In genomic region chr6:30207619-30208295, GRCh38 we compare ENCODE assay signal across 12 cellular contexts. TPM values are rescaled to one million over a fixed set of nuclear protein-coding genes. Genes with fewer than 3 reads are reported as not detected.
A peak's percentile ranks its signal among the peaks of the same experiment; 100 is the strongest.
DNase-seq lines count a peak whose midpoint lies in the region; ATAC-seq and TF ChIP-seq lines count a peak whose summit lies in the region.
"Had no signal": no experiment of that assay in that cellular context is flagged by ENCODE, and none has a peak within 500 bp of the region (broad histone marks: within the 10 kb centered on the region; RNA-seq: fewer than 3 reads in every experiment).

No MANE protein-coding gene starts in this region.

- peaks cover 0 to 47% (median 9%) of the 10 kb centered on the region in 3 donors for H3K36me3 Mint-ChIP-seq in CD8-positive, alpha-beta memory T cell
- peaks cover 2% of the 10 kb centered on the region for H3K36me3 Mint-ChIP-seq in progenitor cell of endocrine pancreas (ENCODE audit: insufficient read depth)

- no peaks in the 10 kb centered on the region for H3K9me2 ChIP-seq in neural cell (ENCODE audit: insufficient read depth, low read length)

- H3K4me1 Mint-ChIP-seq in CD8-positive, alpha-beta memory T cell = peaks cover 74 to 93% (median 87%) of the 10 kb centered on the region in 3 donors
- H3K4me1 Mint-ChIP-seq in progenitor cell of endocrine pancreas (ENCODE audit: low read depth) = peaks cover 40% of the 10 kb centered on the region

- H3K27ac Mint-ChIP-seq in CD8-positive, alpha-beta memory T cell = peak overlapping the region in 6 of 8 donors; percentile 9 to 93 (median 46)
- H3K27ac Mint-ChIP-seq in progenitor cell of endocrine pancreas = no peak overlapping the region

- no peaks in the 10 kb centered on the region for H4K20me1 ChIP-seq in neural cell (ENCODE audit: insufficient read depth)

- peaks cover 58% of the 10 kb centered on the region for H3K4me1 ChIP-seq in CD8-positive, alpha-beta memory T cell (ENCODE audit: insufficient read depth, low read length)

- no peaks in the 10 kb centered on the region for H3K36me3 ChIP-seq in CD8-positive, alpha-beta memory T cell (ENCODE audit: insufficient read depth, low read length)
- H3K36me3 ChIP-seq in neural cell (ENCODE audit: insufficient read depth, low read length) = no peaks in the 10 kb centered on the region

- no peak overlapping the region for H3K4me3 ChIP-seq in CD8-positive, alpha-beta memory T cell (ENCODE audit: low read length)
- H3K4me3 ChIP-seq in fibroblast of the aortic adventitia (ENCODE audit: low read depth, low read length) (no peak overlapping the region), neural cell (ENCODE audit: low read length) (no peak overlapping the region)

- POLR2A ChIA-PET in CD8-positive, alpha-beta memory T cell (lab: Charles Lee) = interaction anchor here (0.9 kb wide), 1 partner anchor 118 kb away, joined by 3 read pairs; the partner anchor contains the start of gene TRIM39

- H3F3A ChIP-seq in neural cell (ENCODE audit: insufficient read depth, low read length, poor library complexity, severe bottlenecking) = no peaks in the 10 kb centered on the region

- no peak overlapping the region for H3K9ac ChIP-seq in neural cell (ENCODE audit: low read length)

- H3K4me2 ChIP-seq in neural cell (ENCODE audit: low read length) = no peak overlapping the region

- H3K27me3 Mint-ChIP-seq in CD8-positive, alpha-beta memory T cell = no peaks in the 10 kb centered on the region
- H3K27me3 Mint-ChIP-seq in progenitor cell of endocrine pancreas = no peaks in the 10 kb centered on the region

- TF ChIP-seq RAD21 in neural cell (conservative IDR thresholded peaks at IDR 0.05) = no peak

- CTCF ChIA-PET in CD8-positive, alpha-beta memory T cell (lab: Charles Lee) = interaction anchor here (1.4 to 1.9 kb wide), 2 partner anchors 11 to 31 kb away, joined by 4 read pairs; no protein-coding TSS in a partner anchor

- TF ChIP-seq CTCF in fibroblast of the aortic adventitia (IDR thresholded peaks at IDR 0.05; ENCODE audit: insufficient read depth, low read length) = no peak
- no peak for TF ChIP-seq CTCF in neural cell (IDR thresholded peaks at IDR 0.05; ENCODE audit: poor library complexity, severe bottlenecking)
- TF ChIP-seq CTCF in progenitor cell of endocrine pancreas (IDR thresholded peaks at IDR 0.05; ENCODE audit: unreplicated experiment) = no peak

- no peak for ATAC-seq in GM21360 (IDR thresholded peaks at IDR 0.05; ENCODE audit: unreplicated experiment)
- ATAC-seq in HG03095 (IDR thresholded peaks at IDR 0.05; ENCODE audit: unreplicated experiment) = no peak

- no peak for TF ChIP-seq EP300 in neural cell (conservative IDR thresholded peaks at IDR 0.05; ENCODE audit: poor library complexity, severe bottlenecking)

- no peak overlapping the region for H2AFZ ChIP-seq in neural cell (ENCODE audit: low read depth, low read length)

- H3K9me3 Mint-ChIP-seq in CD8-positive, alpha-beta memory T cell = no peaks in the 10 kb centered on the region
- no peaks in the 10 kb centered on the region for H3K9me3 Mint-ChIP-seq in progenitor cell of endocrine pancreas (ENCODE audit: low read depth)

- no peak for DNase-seq in CD8-positive, alpha-beta memory T cell
- peak; percentile 5 for DNase-seq in SW480 (ENCODE audit: low spot score)
- peak; percentile 63 for DNase-seq in fibroblast of the aortic adventitia (ENCODE audit: low read depth)
- no peak for DNase-seq in progenitor cell of endocrine pancreas (ENCODE audit: low spot score, unreplicated experiment)
- no peak for DNase-seq in HPDE6-E6E7 (ENCODE audit: extremely low spot score)
- DNase-seq: activated CD4-positive, alpha-beta T cell treated with anti-CD3 and anti-CD28 coated beads for 1 hour; central memory CD4-positive, alpha-beta T cell; DMS79 had no signal

- no peaks in the 10 kb centered on the region for H3K9me3 ChIP-seq in CD8-positive, alpha-beta memory T cell (ENCODE audit: low read length)
- H3K9me3 ChIP-seq in neural cell (ENCODE audit: low read length) = no peaks in the 10 kb centered on the region

- peaks cover 17% of the 10 kb centered on the region for H3K79me2 ChIP-seq in neural cell (replicated peaks; ENCODE audit: insufficient read depth, low read length)

- H3K27ac ChIP-seq in CD8-positive, alpha-beta memory T cell (ENCODE audit: low read depth, low read length) = no peak overlapping the region
- peak overlapping the region; percentile 14 for H3K27ac ChIP-seq in neural cell (ENCODE audit: low read length)

- H3K4me3 Mint-ChIP-seq in CD8-positive, alpha-beta memory T cell = peak overlapping the region in 5 of 7 donors; percentile 20 to 63 (median 37)
- H3K4me3 Mint-ChIP-seq in progenitor cell of endocrine pancreas (ENCODE audit: low read depth) = no peak overlapping the region

- H3K27me3 ChIP-seq in CD8-positive, alpha-beta memory T cell (ENCODE audit: insufficient read depth, low read length, poor library complexity, severe bottlenecking) = no peaks in the 10 kb centered on the region
- H3K27me3 ChIP-seq in neural cell (ENCODE audit: insufficient read depth, low read depth, low read length) = no peaks in the 10 kb centered on the region

TF ChIP-seq in neural cell, 6 proteins besides CTCF, POLR2A, EP300 and RAD21:
- no peak for TF ChIP-seq TAF1 (IDR thresholded peaks at IDR 0.05; ENCODE audit: low read depth)
- TF ChIP-seq MXI1 (conservative IDR thresholded peaks at IDR 0.05; ENCODE audit: poor library complexity, severe bottlenecking) = no peak
- no peak for TF ChIP-seq REST (IDR thresholded peaks at IDR 0.05; ENCODE audit: borderline replicate concordance)
- no peak for TF ChIP-seq SMC3 (conservative IDR thresholded peaks at IDR 0.05; ENCODE audit: poor library complexity)
- TF ChIP-seq POLR2AphosphoS5 (IDR thresholded peaks at IDR 0.05) = no peak
- no peak for TF ChIP-seq EZH2 (IDR thresholded peaks at IDR 0.05; ENCODE audit: borderline replicate concordance, insufficient read depth, low read length, poor library complexity, severe bottlenecking)

RNA-seq across cellular contexts. Expression of gene TRIM26, which starts 5.4 kb away (rescaled TPM):
- total RNA-seq in CD8-positive, alpha-beta memory T cell = 100 to 1,000 TPM in 1 of 2 experiments, 10 to 100 TPM in 1; 94.6 to 102 TPM
- 52.9 TPM for polyA plus RNA-seq in CD8-positive, alpha-beta memory T cell
- total RNA-seq in fibroblast of the aortic adventitia (ENCODE audit: low replicate concordance) = 32.4 and 41.9 TPM in 2 replicates
- polyA plus RNA-seq in neural cell = 23.5 and 25.9 TPM in 2 replicates
- polyA minus RNA-seq in neural cell = 41.4 and 46.0 TPM in 2 replicates
- total RNA-seq in progenitor cell of endocrine pancreas = 49.5 and 52.9 TPM in 2 replicates

RNA-seq across cellular contexts. Expression of gene TRIM15, which starts 44.4 kb away (rescaled TPM):
- total RNA-seq in CD8-positive, alpha-beta memory T cell = not detected
- polyA plus RNA-seq in CD8-positive, alpha-beta memory T cell = not detected
- total RNA-seq in fibroblast of the aortic adventitia (ENCODE audit: low replicate concordance) (not detected in 2 replicates), progenitor cell of endocrine pancreas (not detected in 2 replicates)
- polyA plus RNA-seq in neural cell = not detected in 2 replicates
- not detected in 2 replicates for polyA minus RNA-seq in neural cell
- total RNA-seq: lung microvascular endothelial cell had no signal

RNA-seq across cellular contexts. Expression of gene TRIM10, which starts 46.7 kb away (rescaled TPM):
- total RNA-seq in CD8-positive, alpha-beta memory T cell = not detected
- polyA plus RNA-seq in CD8-positive, alpha-beta memory T cell = not detected
- total RNA-seq in fibroblast of the aortic adventitia (ENCODE audit: low replicate concordance) = not detected in 2 replicates
- polyA plus RNA-seq in neural cell = not detected in 2 replicates
- not detected in 2 replicates for polyA minus RNA-seq in neural cell
- total RNA-seq in progenitor cell of endocrine pancreas = not detected in 2 replicates

Comparison
In these comparisons a context has a peak if more than half of its experiments do, and no peak if none do; other contexts are left out.
1. DNase-seq: peak in SW480 (single experiment) and fibroblast of the aortic adventitia (single experiment); none in CD8-positive, alpha-beta memory T cell (0 of 5), progenitor cell of endocrine pancreas (single experiment) and HPDE6-E6E7 (single experiment).